2 cellular contexts compared by ENCODE assay signal in the genomic region with DNA sequence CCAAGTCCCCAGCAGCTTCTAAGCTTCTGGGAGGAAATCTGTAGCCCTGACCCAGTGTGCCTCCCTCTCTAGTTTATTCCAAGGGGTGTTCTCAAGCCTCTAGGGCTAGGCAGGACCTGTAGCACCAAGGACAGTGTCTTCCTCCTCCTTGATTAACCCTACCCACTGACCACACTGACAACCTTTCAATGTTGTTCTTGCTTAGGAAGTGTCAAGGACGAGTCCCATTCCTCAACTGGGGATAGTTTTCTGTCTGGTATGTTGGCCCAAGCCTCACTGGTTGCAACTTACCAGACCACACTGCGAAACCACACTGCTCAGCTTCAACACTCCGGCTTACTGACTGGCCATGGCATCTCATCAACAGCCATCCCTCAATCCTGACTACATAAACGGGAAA.
A peak's percentile ranks its signal among the peaks of the same experiment; 100 is the strongest.
TF ChIP-seq lines count a peak whose summit lies in the region.

No MANE protein-coding gene starts in this region.

TF ChIP-seq in SK-N-SH, 30 proteins besides CTCF, POLR2A, EP300 and RAD21 (continued from another document):
- TF ChIP-seq, protein P1, sequence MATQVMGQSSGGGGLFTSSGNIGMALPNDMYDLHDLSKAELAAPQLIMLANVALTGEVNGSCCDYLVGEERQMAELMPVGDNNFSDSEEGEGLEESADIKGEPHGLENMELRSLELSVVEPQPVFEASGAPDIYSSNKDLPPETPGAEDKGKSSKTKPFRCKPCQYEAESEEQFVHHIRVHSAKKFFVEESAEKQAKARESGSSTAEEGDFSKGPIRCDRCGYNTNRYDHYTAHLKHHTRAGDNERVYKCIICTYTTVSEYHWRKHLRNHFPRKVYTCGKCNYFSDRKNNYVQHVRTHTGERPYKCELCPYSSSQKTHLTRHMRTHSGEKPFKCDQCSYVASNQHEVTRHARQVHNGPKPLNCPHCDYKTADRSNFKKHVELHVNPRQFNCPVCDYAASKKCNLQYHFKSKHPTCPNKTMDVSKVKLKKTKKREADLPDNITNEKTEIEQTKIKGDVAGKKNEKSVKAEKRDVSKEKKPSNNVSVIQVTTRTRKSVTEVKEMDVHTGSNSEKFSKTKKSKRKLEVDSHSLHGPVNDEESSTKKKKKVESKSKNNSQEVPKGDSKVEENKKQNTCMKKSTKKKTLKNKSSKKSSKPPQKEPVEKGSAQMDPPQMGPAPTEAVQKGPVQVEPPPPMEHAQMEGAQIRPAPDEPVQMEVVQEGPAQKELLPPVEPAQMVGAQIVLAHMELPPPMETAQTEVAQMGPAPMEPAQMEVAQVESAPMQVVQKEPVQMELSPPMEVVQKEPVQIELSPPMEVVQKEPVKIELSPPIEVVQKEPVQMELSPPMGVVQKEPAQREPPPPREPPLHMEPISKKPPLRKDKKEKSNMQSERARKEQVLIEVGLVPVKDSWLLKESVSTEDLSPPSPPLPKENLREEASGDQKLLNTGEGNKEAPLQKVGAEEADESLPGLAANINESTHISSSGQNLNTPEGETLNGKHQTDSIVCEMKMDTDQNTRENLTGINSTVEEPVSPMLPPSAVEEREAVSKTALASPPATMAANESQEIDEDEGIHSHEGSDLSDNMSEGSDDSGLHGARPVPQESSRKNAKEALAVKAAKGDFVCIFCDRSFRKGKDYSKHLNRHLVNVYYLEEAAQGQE (IDR thresholded peaks at IDR 0.05; ENCODE audit: low read depth, low read length): peak; percentile 88
- no peak for TF ChIP-seq RFX5 (IDR thresholded peaks at IDR 0.05; ENCODE audit: low read length)

TF ChIP-seq in SK-N-SH treated with all-trans-retinoic acid at 6 μM for 48 hours, 23 proteins besides CTCF, POLR2A, EP300 and RAD21 (continued from another document):
- TF ChIP-seq, protein P2, sequence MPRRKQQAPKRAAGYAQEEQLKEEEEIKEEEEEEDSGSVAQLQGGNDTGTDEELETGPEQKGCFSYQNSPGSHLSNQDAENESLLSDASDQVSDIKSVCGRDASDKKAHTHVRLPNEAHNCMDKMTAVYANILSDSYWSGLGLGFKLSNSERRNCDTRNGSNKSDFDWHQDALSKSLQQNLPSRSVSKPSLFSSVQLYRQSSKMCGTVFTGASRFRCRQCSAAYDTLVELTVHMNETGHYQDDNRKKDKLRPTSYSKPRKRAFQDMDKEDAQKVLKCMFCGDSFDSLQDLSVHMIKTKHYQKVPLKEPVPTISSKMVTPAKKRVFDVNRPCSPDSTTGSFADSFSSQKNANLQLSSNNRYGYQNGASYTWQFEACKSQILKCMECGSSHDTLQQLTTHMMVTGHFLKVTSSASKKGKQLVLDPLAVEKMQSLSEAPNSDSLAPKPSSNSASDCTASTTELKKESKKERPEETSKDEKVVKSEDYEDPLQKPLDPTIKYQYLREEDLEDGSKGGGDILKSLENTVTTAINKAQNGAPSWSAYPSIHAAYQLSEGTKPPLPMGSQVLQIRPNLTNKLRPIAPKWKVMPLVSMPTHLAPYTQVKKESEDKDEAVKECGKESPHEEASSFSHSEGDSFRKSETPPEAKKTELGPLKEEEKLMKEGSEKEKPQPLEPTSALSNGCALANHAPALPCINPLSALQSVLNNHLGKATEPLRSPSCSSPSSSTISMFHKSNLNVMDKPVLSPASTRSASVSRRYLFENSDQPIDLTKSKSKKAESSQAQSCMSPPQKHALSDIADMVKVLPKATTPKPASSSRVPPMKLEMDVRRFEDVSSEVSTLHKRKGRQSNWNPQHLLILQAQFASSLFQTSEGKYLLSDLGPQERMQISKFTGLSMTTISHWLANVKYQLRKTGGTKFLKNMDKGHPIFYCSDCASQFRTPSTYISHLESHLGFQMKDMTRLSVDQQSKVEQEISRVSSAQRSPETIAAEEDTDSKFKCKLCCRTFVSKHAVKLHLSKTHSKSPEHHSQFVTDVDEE (CRISPR knock-in tag; IDR thresholded peaks at IDR 0.05): no peak
- TF ChIP-seq POU6F1 (CRISPR knock-in tag; IDR thresholded peaks at IDR 0.05; ENCODE audit: borderline replicate concordance, low read depth): no peak
- no peak for TF ChIP-seq ZNF70 (CRISPR knock-in tag; IDR thresholded peaks at IDR 0.05)
- no peak for TF ChIP-seq ZC3H10 (CRISPR knock-in tag; IDR thresholded peaks at IDR 0.05)
- TF ChIP-seq BACH2 (CRISPR knock-in tag; IDR thresholded peaks at IDR 0.05; ENCODE audit: borderline replicate concordance): no peak
- no peak for TF ChIP-seq TCF4 (CRISPR knock-in tag; IDR thresholded peaks at IDR 0.05; ENCODE audit: borderline replicate concordance)
- TF ChIP-seq, protein P3, sequence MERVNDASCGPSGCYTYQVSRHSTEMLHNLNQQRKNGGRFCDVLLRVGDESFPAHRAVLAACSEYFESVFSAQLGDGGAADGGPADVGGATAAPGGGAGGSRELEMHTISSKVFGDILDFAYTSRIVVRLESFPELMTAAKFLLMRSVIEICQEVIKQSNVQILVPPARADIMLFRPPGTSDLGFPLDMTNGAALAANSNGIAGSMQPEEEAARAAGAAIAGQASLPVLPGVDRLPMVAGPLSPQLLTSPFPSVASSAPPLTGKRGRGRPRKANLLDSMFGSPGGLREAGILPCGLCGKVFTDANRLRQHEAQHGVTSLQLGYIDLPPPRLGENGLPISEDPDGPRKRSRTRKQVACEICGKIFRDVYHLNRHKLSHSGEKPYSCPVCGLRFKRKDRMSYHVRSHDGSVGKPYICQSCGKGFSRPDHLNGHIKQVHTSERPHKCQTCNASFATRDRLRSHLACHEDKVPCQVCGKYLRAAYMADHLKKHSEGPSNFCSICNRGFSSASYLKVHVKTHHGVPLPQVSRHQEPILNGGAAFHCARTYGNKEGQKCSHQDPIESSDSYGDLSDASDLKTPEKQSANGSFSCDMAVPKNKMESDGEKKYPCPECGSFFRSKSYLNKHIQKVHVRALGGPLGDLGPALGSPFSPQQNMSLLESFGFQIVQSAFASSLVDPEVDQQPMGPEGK (CRISPR knock-in tag; IDR thresholded peaks at IDR 0.05; ENCODE audit: borderline replicate concordance): no peak
- TF ChIP-seq PPARA (CRISPR knock-in tag; IDR thresholded peaks at IDR 0.05; ENCODE audit: borderline replicate concordance): no peak
- TF ChIP-seq ZNF8 (CRISPR knock-in tag; IDR thresholded peaks at IDR 0.05): no peak
- TF ChIP-seq ISL1 (CRISPR knock-in tag; IDR thresholded peaks at IDR 0.05): no peak
TF ChIP-seq in SK-N-SH treated with all-trans-retinoic acid at 6 μM for 48 hours: peak in this region for 0.
